In the genomic region with DNA sequence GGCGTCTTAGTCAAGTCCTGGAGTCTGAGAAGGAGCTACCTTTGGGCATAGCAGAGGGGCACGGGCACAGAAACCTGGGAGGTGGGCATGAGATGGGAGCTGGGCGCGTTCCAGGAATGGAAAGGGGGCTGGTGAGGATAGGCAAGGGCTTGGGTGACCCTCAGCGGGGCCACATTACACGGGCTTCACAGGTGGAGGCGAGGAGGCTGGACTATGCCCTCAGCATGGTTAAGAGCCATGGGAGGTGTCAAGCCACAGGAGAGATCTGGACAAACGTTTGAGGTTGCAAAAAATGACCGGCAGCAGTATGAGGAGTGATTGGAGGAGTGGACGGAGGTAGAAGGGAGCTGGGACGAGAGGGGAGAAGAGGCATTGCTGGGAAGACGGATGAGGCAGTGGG, we compare ENCODE assay signal across 16 cellular contexts. TPM values are rescaled to one million over a fixed set of nuclear protein-coding genes. Genes with fewer than 3 reads are reported as not detected.
"Had no signal": no experiment of that assay in that cellular context is flagged by ENCODE, and none has a peak within 500 bp of the region (broad histone marks: within the 10 kb centered on the region; RNA-seq: fewer than 3 reads in every experiment).

No MANE protein-coding gene starts in this region.

- DNase-seq: activated CD4-positive, alpha-beta T cell treated with anti-CD3 and anti-CD28 coated beads for 48 hours; activated naive CD4-positive, alpha-beta T cell treated with Interleukin-2 at 50 U/mL for 16 hours; activated naive CD8-positive, alpha-beta T cell treated with anti-CD3 and anti-CD28 coated beads, Interleukin-2, amount 50 U/mL, for 24 hours; colonic mucosa; effector CD4-positive, alpha-beta T cell; kidney; right lobe of liver; stimulated activated CD4-positive, alpha-beta T cell treated with anti-CD3 and anti-CD28 coated beads, Interleukin-2, amount 100 ng/mL, for 48 hours; stimulated activated naive CD4-positive, alpha-beta T cell treated with Interleukin-2 at 50 U/mL for 16 hours had no signal

- H3K36me3 ChIP-seq: neural progenitor cell had no signal

- H3K27me3 ChIP-seq: colonic mucosa, gastroesophageal sphincter, hepatocyte, neural progenitor cell, right lobe of liver had no signal

- H3K27ac ChIP-seq: neural progenitor cell, thoracic aorta had no signal

- ATAC-seq: activated naive CD8-positive, alpha-beta T cell treated with anti-CD3 and anti-CD28 coated beads, Interleukin-2, amount 50 U/mL, for 24 hours; gastroesophageal sphincter had no signal

- H3K9me3 ChIP-seq: colonic mucosa, gastroesophageal sphincter, right lobe of liver, thoracic aorta had no signal

- H3K27ac Mint-ChIP-seq: activated naive CD8-positive, alpha-beta T cell treated with anti-CD3 and anti-CD28 coated beads, Interleukin-2, amount 50 U/mL, for 24 hours; activated T-helper 1 cell treated with anti-CD3 and anti-CD28 coated beads, Interleukin-12 subunit alpha, Interleukin-12 subunit beta, Interleukin-2, Interleukin-4 antibody, amounts not matched to agents 30 ng/mL and 10 ng/mL and 1 ng/mL, durations not matched to agents 14 hours and 24 hours and 36 hours; neural progenitor cell; progenitor cell of endocrine pancreas had no signal

- H3K4me3 ChIP-seq: colonic mucosa, gastroesophageal sphincter, hepatocyte, neural progenitor cell, right lobe of liver, thoracic aorta had no signal

- H3K27me3 Mint-ChIP-seq: activated naive CD8-positive, alpha-beta T cell treated with anti-CD3 and anti-CD28 coated beads, Interleukin-2, amount 50 U/mL, for 24 hours; progenitor cell of endocrine pancreas had no signal

- H3K9me3 Mint-ChIP-seq: activated naive CD8-positive, alpha-beta T cell treated with anti-CD3 and anti-CD28 coated beads, Interleukin-2, amount 50 U/mL, for 24 hours; activated T-helper 1 cell treated with anti-CD3 and anti-CD28 coated beads, Interleukin-12 subunit alpha, Interleukin-12 subunit beta, Interleukin-2, Interleukin-4 antibody, amounts not matched to agents 30 ng/mL and 10 ng/mL and 1 ng/mL, durations not matched to agents 14 hours and 24 hours and 36 hours; neural progenitor cell had no signal

- H3K4me1 ChIP-seq: colonic mucosa, neural progenitor cell had no signal

- H3K4me3 Mint-ChIP-seq: activated naive CD8-positive, alpha-beta T cell treated with anti-CD3 and anti-CD28 coated beads, Interleukin-2, amount 50 U/mL, for 24 hours; activated T-helper 1 cell treated with anti-CD3 and anti-CD28 coated beads, Interleukin-12 subunit alpha, Interleukin-12 subunit beta, Interleukin-2, Interleukin-4 antibody, amounts not matched to agents 30 ng/mL and 10 ng/mL and 1 ng/mL, durations not matched to agents 14 hours and 24 hours and 36 hours; neural progenitor cell had no signal

- H3K4me1 Mint-ChIP-seq: activated naive CD8-positive, alpha-beta T cell treated with anti-CD3 and anti-CD28 coated beads, Interleukin-2, amount 50 U/mL, for 24 hours; neural progenitor cell had no signal

RNA-seq across cellular contexts. Expression of a gene that starts 58.7 kb away (rescaled TPM):
- total RNA-seq: activated T-helper 1 cell treated with anti-CD3 and anti-CD28 coated beads, Interleukin-12 subunit alpha, Interleukin-12 subunit beta, Interleukin-2, Interleukin-4 antibody, amounts not matched to agents 30 ng/mL and 10 ng/mL and 1 ng/mL, durations not matched to agents 14 hours and 24 hours and 36 hours; T-helper 1 cell treated with Interleukin-12 subunit alpha and Interleukin-12 subunit beta and Interleukin-4 antibody, amounts not matched to agents 30 ng/mL and 1 ng/mL, for 36 hours had no signal
